Comparison of ENCODE assay signal across 8 cellular contexts in the genomic region with DNA sequence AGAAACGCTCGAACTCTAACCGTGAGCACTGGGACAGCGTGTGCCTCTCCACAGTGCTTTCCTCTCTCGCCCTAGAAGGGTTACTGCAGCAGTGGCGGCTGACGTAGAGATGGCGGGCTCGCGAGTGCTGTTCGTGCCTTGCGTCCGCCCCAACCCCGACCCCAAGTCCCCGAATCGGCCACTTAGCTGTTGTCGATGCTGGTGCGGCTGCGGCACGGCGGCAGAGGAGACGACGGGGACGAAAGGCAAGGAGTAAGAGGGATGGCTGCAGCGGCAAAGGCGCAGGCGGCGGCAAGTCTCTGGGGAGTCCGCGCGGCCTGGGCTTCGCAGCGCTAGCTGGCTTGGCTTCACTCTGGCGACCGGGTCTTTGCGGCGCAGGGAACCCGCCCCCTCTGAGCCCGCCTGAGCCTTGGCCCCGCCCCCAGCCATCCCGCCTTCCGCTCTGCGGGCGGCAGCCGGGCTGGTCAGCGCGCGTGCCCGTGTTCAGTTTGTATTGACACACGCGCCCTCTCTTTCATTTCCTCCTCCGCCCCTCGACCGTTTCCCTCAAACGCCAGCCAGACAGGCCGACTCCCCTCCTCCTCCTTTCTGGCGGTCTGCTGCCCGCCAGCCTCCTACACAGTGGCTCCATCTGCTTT. TPM values are rescaled to one million over a fixed set of nuclear protein-coding genes. Genes with fewer than 3 reads are reported as not detected.
A peak's percentile ranks its signal among the peaks of the same experiment; 100 is the strongest.
DNase-seq lines count a peak whose midpoint lies in the region; ATAC-seq and TF ChIP-seq lines count a peak whose summit lies in the region.

SPIN4 (minus strand) TSS at position 354 of the 638 bp plus-strand sequence. CDS start 513 bp downstream, outside the sequence.

- ATAC-seq in HG02642 (IDR thresholded peaks at IDR 0.05; ENCODE audit: poor library complexity, unreplicated experiment) = peak; percentile 97
- peak; percentile 98 to 100 for ATAC-seq in left cardiac atrium

- DNase-seq in GM12865 (ENCODE audit: low read depth) (peak; percentile 91), NCI-H1105 treated with DMSO at 0.1 percent for 48 hours (lab: John Stamatoyannopoulos, UW) (peak; percentile 90), SW480 (ENCODE audit: low spot score) (peak; percentile 91), amniotic stem cell (lab: John Stamatoyannopoulos, UW) (peak; percentile 71), left cardiac atrium (peak; percentile 89), posterior vena cava (ENCODE audit: low spot score) (peak; percentile 94), ureter (ENCODE audit: low spot score) (peak; percentile 86)

- H3K4me3 ChIP-seq in GM12865 (ENCODE audit: low read depth, low read length) = peak within 1 kb of the TSS; percentile 81

- TF ChIP-seq CTCF in GM12865 (IDR thresholded peaks at IDR 0.05; ENCODE audit: insufficient read depth, low read depth, low read length, missing control alignments) = no peak

- intact Hi-C loops in left cardiac atrium (cut with DNase I) (no loop called here), posterior vena cava (cut with DNase I) (no loop called here)

RNA-seq across cellular contexts. Expression of gene SPIN4, which starts in this region (rescaled TPM):
- total RNA-seq in left cardiac atrium = 1 to 10 TPM; 1.5 to 1.6 TPM
- 1 to 10 TPM; 8.6 to 9.0 TPM for total RNA-seq in posterior vena cava
- 4.7 TPM for total RNA-seq in ureter

Comparison
In these comparisons a context has a peak if more than half of its experiments do, and no peak if none do; other contexts are left out.
1. Peak in every context shown above with its lines: DNase-seq, ATAC-seq and H3K4me3 ChIP-seq.